12 cellular contexts compared by ENCODE assay signal in genomic region chr3:89049119-89049518, GRCh38. TPM values are rescaled to one million over a fixed set of nuclear protein-coding genes. Genes with fewer than 3 reads are reported as not detected.
DNase-seq lines count a peak whose midpoint lies in the region; ATAC-seq, FAIRE-seq and TF ChIP-seq lines count a peak whose summit lies in the region.
"Had no signal": no experiment of that assay in that cellular context is flagged by ENCODE, and none has a peak within 500 bp of the region (broad histone marks: within the 10 kb centered on the region; RNA-seq: fewer than 3 reads in every experiment).

No MANE protein-coding gene starts in this region.

- H3K4ac ChIP-seq in IMR-90 (ENCODE audit: low read depth, low read length) = no peak overlapping the region

- H2AFZ ChIP-seq in IMR-90 (replicated peaks; ENCODE audit: low read length, poor library complexity) (no peak overlapping the region), GM12878 (ENCODE audit: control insufficient read depth, low read depth, low read length) (no peak overlapping the region)

- H3K36me3 ChIP-seq in IMR-90 (ENCODE audit: control insufficient read depth, insufficient read depth, low read length) = no peaks in the 10 kb centered on the region
- no peaks in the 10 kb centered on the region for H3K36me3 ChIP-seq in GM12878 (ENCODE audit: control insufficient read depth in 2 of 2, insufficient read depth in 2 of 2, low read length in 1 of 2)
- H3K36me3 ChIP-seq in kidney epithelial cell (ENCODE audit: control insufficient read depth, insufficient read depth, low read length) = no peaks in the 10 kb centered on the region
- no peaks in the 10 kb centered on the region for H3K36me3 ChIP-seq in gastroesophageal sphincter

- H2AK5ac ChIP-seq in IMR-90 (ENCODE audit: low read depth, low read length) = no peak overlapping the region

- peak; percentile 26 for DNase-seq in EH (ENCODE audit: low read depth)
- DNase-seq in IMR-90 = peak; percentile 11
- DNase-seq in GM12878 (ENCODE audit: low read depth, low spot score) = no peak
- no peak for DNase-seq in kidney epithelial cell (ENCODE audit: low read depth)
- no peak for DNase-seq in GDM1 (lab: John Stamatoyannopoulos, UW)
- DNase-seq: activated effector memory CD4-positive, alpha-beta T cell treated with anti-CD3 and anti-CD28 coated beads, Interleukin-2, amount 50 U/mL, for 16 hours; NCI-H2107; stimulated activated CD4-positive, alpha-beta T cell treated with anti-CD3 and anti-CD28 coated beads, Interleukin-2, amount 100 ng/mL, for 48 hours; stimulated activated naive CD8-positive, alpha-beta T cell treated with anti-CD3 and anti-CD28 coated beads, Interleukin-15, Interleukin-2, amounts not matched to agents 100 U/mL and 50 U/mL, for 24 hours had no signal

- TF ChIP-seq CTCF in IMR-90 (conservative IDR thresholded peaks at IDR 0.05; ENCODE audit: low read depth, low read length) = peak; percentile 29; the same call in 1 of the 2 replicates
- TF ChIP-seq CTCF in GM12878 (IDR thresholded peaks at IDR 0.05 in 2 of 3, conservative IDR thresholded peaks at IDR 0.05 in 1 of 3; ENCODE audit: control insufficient read depth in 2 of 3, extremely low read depth in 1 of 3, insufficient read depth in 1 of 3, low read depth in 3 of 3, low read length in 3 of 3) = no peak; a peak in 1 of 6 replicates
- peak; percentile 35 for TF ChIP-seq CTCF in kidney epithelial cell (IDR thresholded peaks at IDR 0.05; ENCODE audit: insufficient read depth, low read length, poor library complexity, severe bottlenecking)
- TF ChIP-seq CTCF in gastroesophageal sphincter (IDR thresholded peaks at IDR 0.05) = no peak

- FAIRE-seq in GM12878 (lab: Jason Lieb, UNC) = no peak

- H3K4me2 ChIP-seq in IMR-90 (ENCODE audit: low read depth, low read length) (no peak overlapping the region), GM12878 (ENCODE audit: control insufficient read depth, insufficient read depth) (no peak overlapping the region)

- no peak overlapping the region for H3K14ac ChIP-seq in IMR-90 (replicated peaks; ENCODE audit: low read depth, low read length)

- BruUV-seq in IMR-90 (replicated peaks; lab: Mats Ljungman, UMichigan) (no TSS peak), GM12878 (replicated peaks; lab: Mats Ljungman, UMichigan) (no TSS peak)

- no peaks in the 10 kb centered on the region for H3K79me1 ChIP-seq in IMR-90 (ENCODE audit: low read depth in 1 of 2, low read length in 2 of 2)

- dilution Hi-C loops in IMR-90 (cut with HindIII; ENCODE audit: low sequenced_read_pairs, unreplicated experiment) = no loop called here

- H2BK120ac ChIP-seq in IMR-90 (ENCODE audit: low read depth, low read length) = no peak overlapping the region

- H2AK9ac ChIP-seq in IMR-90 (replicated peaks; ENCODE audit: low read depth, low read length, poor library complexity) = no peak overlapping the region

- no peaks in the 10 kb centered on the region for H3K79me2 ChIP-seq in GM12878 (ENCODE audit: control insufficient read depth, insufficient read depth, low read length)

- H4K20me1 ChIP-seq in IMR-90 (ENCODE audit: insufficient read depth, low read length) (no peaks in the 10 kb centered on the region), GM12878 (ENCODE audit: control insufficient read depth, insufficient read depth) (no peaks in the 10 kb centered on the region)

- no peak for TF ChIP-seq POLR2A in IMR-90 (IDR thresholded peaks at IDR 0.05; ENCODE audit: low read depth, low read length)
- no peak for TF ChIP-seq POLR2A in GM12878 (IDR thresholded peaks at IDR 0.05; ENCODE audit: low read depth, low read length)
- TF ChIP-seq POLR2A in gastroesophageal sphincter (IDR thresholded peaks at IDR 0.05) = no peak

- H2BK20ac ChIP-seq in IMR-90 (ENCODE audit: low read depth, low read length) = no peak overlapping the region

- H2BK15ac ChIP-seq in IMR-90 (ENCODE audit: low read depth, low read length) = no peak overlapping the region

- no CpG with 5 or more reads among the region's 2 CpGs for WGBS in IMR-90 (ENCODE audit: extremely low coverage in 2 of 2, insufficient read length in 1 of 2), 2 experiments
- 3% methylated on average over 2 of the region's 2 CpGs for WGBS in GM12878 (ENCODE audit: insufficient coverage, insufficient replicate concordance, low lambda C conversion rate, missing lambda C conversion rate)
- WGBS in gastroesophageal sphincter (ENCODE audit: low coverage in 1 of 2), 2 donors = 83 to 85% methylated on average over 2 of the region's 2 CpGs

- no peak overlapping the region for H2BK5ac ChIP-seq in IMR-90 (ENCODE audit: low read depth, low read length, poor library complexity, severe bottlenecking)

- no peak overlapping the region for H3K4me3 ChIP-seq in IMR-90 (ENCODE audit: insufficient read depth, low read depth, low read length)
- no peak overlapping the region for H3K4me3 ChIP-seq in GM12878
- H3K4me3 ChIP-seq in kidney epithelial cell (ENCODE audit: low read depth, low read length) = no peak overlapping the region
- no peak overlapping the region for H3K4me3 ChIP-seq in gastroesophageal sphincter
- H3K4me3 ChIP-seq: coronary artery had no signal

- POLR2A ChIA-PET in IMR-90 (lab: Charles Lee; ENCODE audit: unreplicated experiment) (no interaction called here), GM12878 (lab: Charles Lee) (no interaction called here)

- no peak overlapping the region for H4K8ac ChIP-seq in IMR-90 (ENCODE audit: low read depth in 2 of 2, low read length in 2 of 2)

- in situ Hi-C loops in IMR-90 (cut with MboI; ENCODE audit: low sequenced_read_pairs) = no loop called here
- in situ Hi-C loops in GM12878 (cut with MboI) = no loop called here

- no peak for ATAC-seq in IMR-90 (ENCODE audit: low read depth)
- peak; percentile 36; the same call in 1 of the 3 replicates for ATAC-seq in GM12878
- ATAC-seq in gastroesophageal sphincter = no peak
- ATAC-seq in HG03378 (IDR thresholded peaks at IDR 0.05; ENCODE audit: unreplicated experiment) = no peak
- ATAC-seq: stimulated activated naive CD8-positive, alpha-beta T cell treated with anti-CD3 and anti-CD28 coated beads, Interleukin-15, Interleukin-2, amounts not matched to agents 100 U/mL and 50 U/mL, for 24 hours had no signal

- H3K9me1 ChIP-seq in IMR-90 (ENCODE audit: insufficient read depth, low read length) = no peaks in the 10 kb centered on the region

- H3K18ac ChIP-seq in IMR-90 (ENCODE audit: low read depth, low read length) = no peak overlapping the region

- H4K5ac ChIP-seq in IMR-90 (ENCODE audit: low read depth, low read length) = no peak overlapping the region

- no peak overlapping the region for H4K91ac ChIP-seq in IMR-90 (ENCODE audit: insufficient read depth, low read depth, low read length)

- H3K9ac ChIP-seq in IMR-90 (ENCODE audit: low read depth, low read length) (no peak overlapping the region), GM12878 (ENCODE audit: control insufficient read depth, insufficient read depth, low read length) (no peak overlapping the region)

- SMC1A ChIA-PET in GM12878 (lab: Charles Lee; ENCODE audit: uncharacterized antibody, unreplicated experiment) = no interaction called here

- no peak overlapping the region for H3K56ac ChIP-seq in IMR-90 (ENCODE audit: extremely low read depth, insufficient read depth, low read length)

- no peak overlapping the region for H3K27ac ChIP-seq in IMR-90 (ENCODE audit: insufficient read depth, low read length)
- H3K27ac ChIP-seq in GM12878 (ENCODE audit: control insufficient read depth, insufficient read depth) = no peak overlapping the region
- H3K27ac ChIP-seq in gastroesophageal sphincter = no peak overlapping the region
- H3K27ac ChIP-seq: coronary artery had no signal

- peak; percentile 45 for TF ChIP-seq RAD21 in IMR-90 (IDR thresholded peaks at IDR 0.05; ENCODE audit: low read length)
- TF ChIP-seq RAD21 in GM12878 (IDR thresholded peaks at IDR 0.05; ENCODE audit: insufficient read depth, low read depth, low read length) = no peak

- no peak overlapping the region for H3K23ac ChIP-seq in IMR-90 (ENCODE audit: low read depth, low read length)

- H3K9me3 ChIP-seq in IMR-90 (ENCODE audit: control insufficient read depth, insufficient read depth, low read length) = no peaks in the 10 kb centered on the region
- no peaks in the 10 kb centered on the region for H3K9me3 ChIP-seq in GM12878 (replicated peaks; ENCODE audit: control insufficient read depth, insufficient read depth, low read length)
- H3K9me3 ChIP-seq in gastroesophageal sphincter = no peaks in the 10 kb centered on the region

- H3K27me3 ChIP-seq in IMR-90 (ENCODE audit: control insufficient read depth, insufficient read depth, low read length) (no peaks in the 10 kb centered on the region), GM12878 (replicated peaks in 1 of 2; ENCODE audit: control insufficient read depth in 2 of 2, insufficient read depth in 2 of 2, low read length in 1 of 2) (no peaks in the 10 kb centered on the region), kidney epithelial cell (ENCODE audit: control insufficient read depth, insufficient read depth, low read length) (no peaks in the 10 kb centered on the region), gastroesophageal sphincter (no peaks in the 10 kb centered on the region)

- CTCF ChIA-PET in IMR-90 (lab: Yijun Ruan, JAX) = no interaction called here
- CTCF ChIA-PET in GM12878 (lab: Yijun Ruan, JAX) = no interaction called here

- RAD21 ChIA-PET in GM12878 (lab: Charles Lee; ENCODE audit: unreplicated experiment) = no interaction called here

- intact Hi-C loops in IMR-90 (cut with micrococcal nuclease) (no loop called here), GM12878 (cut with micrococcal nuclease; ENCODE audit: unreplicated experiment) (no loop called here)

- no peaks in the 10 kb centered on the region for H3K4me1 ChIP-seq in IMR-90 (ENCODE audit: control insufficient read depth, insufficient read depth, low read length)
- no peaks in the 10 kb centered on the region for H3K4me1 ChIP-seq in GM12878 (ENCODE audit: control insufficient read depth, insufficient read depth, low read length)
- no peaks in the 10 kb centered on the region for H3K4me1 ChIP-seq in gastroesophageal sphincter

- TF ChIP-seq EP300 in GM12878 (IDR thresholded peaks at IDR 0.05; ENCODE audit: borderline replicate concordance in 1 of 2, control insufficient read depth in 1 of 2, low read depth in 2 of 2, low read length in 2 of 2) = no peak
- TF ChIP-seq EP300 in gastroesophageal sphincter (IDR thresholded peaks at IDR 0.05) = no peak

RNA-seq across cellular contexts. Expression of gene EPHA3, which starts 58.3 kb away (rescaled TPM):
- total RNA-seq in IMR-90 (2012; rRNA removed) (0.18 and 0.28 TPM in 2 replicates), GM12878 (2014; rRNA removed) (0.06 and 0.11 TPM in 2 replicates), GM12878 (2014; rRNA removed; fragmentation: Illumina TruSeq; extraction: Trizol) (0.09 TPM in 2 replicates), GM12878 (2021) (0.05 and 0.11 TPM in 2 replicates), kidney epithelial cell (0.04 and 0.07 TPM in 2 replicates), gastroesophageal sphincter (10 to 100 TPM in 3 of 4 donors, 1 to 10 TPM in 1; 9.3 to 20.4 (median 15.9) TPM)
- polyA plus RNA-seq in IMR-90 (2012; rRNA removed) (0.04 and 0.10 TPM in 2 replicates), GM12878 (2011; rRNA removed) (39.0 and 49.1 TPM in 2 replicates), GM12878 (2014; fragmentation: Illumina TruSeq; extraction: Trizol) (0.03 and 0.14 TPM in 2 replicates), GM12878 (2014; fragmentation: Nextera tagmentation; extraction: Ambion mirVana) (not detected), GM12878 (2014; rRNA removed) (0.05 and 0.08 TPM in 2 replicates), GM12878 (2016; fragmentation: Nextera tagmentation; extraction: Ambion mirVana) (not detected)
- under 0.01 and 0.02 TPM in 2 replicates for polyA plus RNA-seq in IMR-90 (2012; cell fraction: cytosol; rRNA removed)
- polyA plus RNA-seq in IMR-90 (2012; cell fraction: nucleus; rRNA removed; ENCODE audit: low replicate concordance) = 0.05 TPM in 1 of 2 replicates, not detected in the other
- total RNA-seq in GM12878 (2013; cell fraction: nucleolus; rRNA removed) = 1.7 and 2.6 TPM in 2 replicates
- polyA plus RNA-seq in GM12878 (2011; ENCODE audit: low read depth) = not detected
- polyA plus RNA-seq in GM12878 (2011; cell fraction: cytosol; rRNA removed) = 18.7 and 19.4 TPM in 2 replicates
- polyA plus RNA-seq in GM12878 (2011; cell fraction: nucleus; rRNA removed) = 26.1 and 30.2 TPM in 2 replicates
- polyA plus RNA-seq in GM12878 (2012) = not detected in 2 replicates
- polyA minus RNA-seq in GM12878 (2011; rRNA and poly(A)+ RNA removed) = 134 and 167 TPM in 2 replicates
- 22.5 and 26.8 TPM in 2 replicates for polyA minus RNA-seq in GM12878 (2011; cell fraction: cytosol; rRNA and poly(A)+ RNA removed)
- 97.9 and 123 TPM in 2 replicates for polyA minus RNA-seq in GM12878 (2011; cell fraction: nucleus; rRNA and poly(A)+ RNA removed)

Comparison
In these comparisons a context has a peak if more than half of its experiments do, and no peak if none do; other contexts are left out.
1. DNase-seq: peak in EH (single experiment) and IMR-90 (single experiment); none in GM12878 (single experiment), kidney epithelial cell (single experiment) and GDM1 (single experiment).
2. CTCF ChIP-seq: peak in IMR-90 (single experiment) and kidney epithelial cell (single experiment); none in GM12878 (0 of 3) and gastroesophageal sphincter (0 of 4).